In genomic region chr5:65927497-65928340, GRCh38 we compare ENCODE assay signal across 8 cellular contexts. TPM values are rescaled to one million over a fixed set of nuclear protein-coding genes. Genes with fewer than 3 reads are reported as not detected.
DNase-seq lines count a peak whose midpoint lies in the region; ATAC-seq, FAIRE-seq and TF ChIP-seq lines count a peak whose summit lies in the region.

No MANE protein-coding gene starts in this region.

- no peak for TF ChIP-seq POLR2A in Peyer's patch (IDR thresholded peaks at IDR 0.05)

- WGBS in H9 (ENCODE audit: extremely low coverage, insufficient read length, low lambda C conversion rate), result no CpG with 5 or more reads among the region's 13 CpGs
- WGBS in mammary epithelial cell (ENCODE audit: low coverage, missing lambda C conversion rate), result 2% methylated on average over 13 of the region's 13 CpGs

- H3K9ac ChIP-seq in H9 (ENCODE audit: extremely low read depth, insufficient read length, low read length), result peak overlapping the region; percentile 97
- peak overlapping the region; percentile 98 for H3K9ac ChIP-seq in mammary epithelial cell (ENCODE audit: insufficient read depth, low read length)

- H2AK5ac ChIP-seq in H9 (ENCODE audit: insufficient read length, low read length), result no peak overlapping the region

- peak overlapping the region; percentile 75 to 99 (median 95) for H3K4me3 ChIP-seq in Peyer's patch
- peak overlapping the region; percentile 85 to 97 (median 86) for H3K4me3 ChIP-seq in mammary epithelial cell (replicated peaks in 1 of 3; ENCODE audit: insufficient read depth in 1 of 3, low read depth in 2 of 3, low read length in 3 of 3)

- no peak overlapping the region for H2BK20ac ChIP-seq in H9 (ENCODE audit: low read depth, low read length, poor library complexity, severe bottlenecking)

- peak overlapping the region; percentile 85 to 92 for H3K4me3 Mint-ChIP-seq in H9
- H3K4me3 Mint-ChIP-seq in stimulated activated naive CD8-positive, alpha-beta T cell treated with anti-CD3 and anti-CD28 coated beads, Interleukin-15, amount 100 ng/mL, for 72 hours, result peak overlapping the region; percentile 91 to 95

- H4K8ac ChIP-seq in H9 (replicated peaks; ENCODE audit: insufficient read length, low read depth, low read length), result no peak overlapping the region

- H3K18ac ChIP-seq in H9 (ENCODE audit: insufficient read length, low read depth, low read length), result no peak overlapping the region

- no peak for DNase-seq in H9
- DNase-seq in Peyer's patch, result peak in 1 of 3 donors; percentile 45
- DNase-seq in mammary epithelial cell, result peak; percentile 59
- peak; percentile 83 for DNase-seq in left kidney (ENCODE audit: low read depth, low spot score)
- DNase-seq in stimulated activated naive CD8-positive, alpha-beta T cell treated with anti-CD3 and anti-CD28 coated beads, Interleukin-15, amount 100 ng/mL, for 72 hours, result peak; percentile 11 to 26
- no peak for DNase-seq in NCI-H2107 treated with DMSO at 0.1 percent for 48 hours (lab: John Stamatoyannopoulos, UW; ENCODE audit: unreplicated experiment)

- H2BK15ac ChIP-seq in H9 (ENCODE audit: low read depth, low read length), result no peak overlapping the region

- ATAC-seq in stimulated activated naive CD8-positive, alpha-beta T cell treated with anti-CD3 and anti-CD28 coated beads, Interleukin-15, amount 100 ng/mL, for 72 hours, result peak; percentile 27
- ATAC-seq in HG03045 (IDR thresholded peaks at IDR 0.05; ENCODE audit: unreplicated experiment), result no peak

- no TSS peak for BruUV-seq in mammary epithelial cell (replicated peaks; lab: Mats Ljungman, UMichigan)

- H3K4ac ChIP-seq in H9 (ENCODE audit: low read depth, low read length), result no peak overlapping the region

- no peak overlapping the region for H4K5ac ChIP-seq in H9 (ENCODE audit: insufficient read length, low read depth, low read length)

- no peak overlapping the region for H2BK5ac ChIP-seq in H9 (ENCODE audit: insufficient read length, low read length)

- H3K27me3 ChIP-seq in H9 (ENCODE audit: insufficient read depth, low read length), result peaks cover 2% of the 10 kb centered on the region; the same call in 1 of the 2 replicates
- no peaks in the 10 kb centered on the region for H3K27me3 ChIP-seq in Peyer's patch
- H3K27me3 ChIP-seq in mammary epithelial cell (ENCODE audit: insufficient read depth, low read length), result no peaks in the 10 kb centered on the region

- H3K27ac ChIP-seq in H9 (ENCODE audit: insufficient read length, low read depth, low read length) (no peak overlapping the region), Peyer's patch (peak overlapping the region; percentile 96 to 100 (median 98)), mammary epithelial cell (ENCODE audit: insufficient read depth, low read depth, low read length) (peak overlapping the region; percentile 94)

- H3K14ac ChIP-seq in H9 (ENCODE audit: insufficient read depth, low read length), result no peak overlapping the region

- H3K23ac ChIP-seq in H9 (ENCODE audit: insufficient read length, low read depth, low read length), result no peak overlapping the region

- in situ Hi-C loops in mammary epithelial cell (cut with MboI; ENCODE audit: low sequenced_read_pairs in 2 of 2), result no loop called here

- no peaks in the 10 kb centered on the region for H3K9me3 Mint-ChIP-seq in H9
- no peaks in the 10 kb centered on the region for H3K9me3 Mint-ChIP-seq in stimulated activated naive CD8-positive, alpha-beta T cell treated with anti-CD3 and anti-CD28 coated beads, Interleukin-15, amount 100 ng/mL, for 72 hours

- H3K79me1 ChIP-seq in H9 (ENCODE audit: insufficient read depth, low read depth, low read length, poor library complexity, severe bottlenecking), result no peaks in the 10 kb centered on the region

- FAIRE-seq in G401.6 (lab: Jason Lieb, UNC), result peak; percentile 90

- intact Hi-C loops in mammary epithelial cell (cut with micrococcal nuclease), result loop anchor here (1.0 to 5.0 kb wide), 7 partner anchors 40 to 217 kb away; partner anchors contain the start of genes NLN, SGTB and SREK1

- H3K4me1 Mint-ChIP-seq in H9, result peaks cover 27 to 33% of the 10 kb centered on the region in 2 experiments
- H3K4me1 Mint-ChIP-seq in stimulated activated naive CD8-positive, alpha-beta T cell treated with anti-CD3 and anti-CD28 coated beads, Interleukin-15, amount 100 ng/mL, for 72 hours, result peaks cover 45% of the 10 kb centered on the region

- TF ChIP-seq CTCF in H9 (conservative IDR thresholded peaks at IDR 0.05), result no peak
- no peak for TF ChIP-seq CTCF in Peyer's patch (IDR thresholded peaks at IDR 0.05)
- TF ChIP-seq CTCF in mammary epithelial cell (conservative IDR thresholded peaks at IDR 0.05 in 1 of 2, IDR thresholded peaks at IDR 0.05 in 1 of 2; ENCODE audit: extremely low read depth in 1 of 2, insufficient read depth in 1 of 2, low read depth in 1 of 2, low read length in 2 of 2), result no peak

- peak overlapping the region in 2 of 3 experiments; percentile 24 to 92; a peak in 4 of 7 replicates for H3K27ac Mint-ChIP-seq in H9
- H3K27ac Mint-ChIP-seq in stimulated activated naive CD8-positive, alpha-beta T cell treated with anti-CD3 and anti-CD28 coated beads, Interleukin-15, amount 100 ng/mL, for 72 hours, result peak overlapping the region; percentile 94 to 97

- H3K79me2 ChIP-seq in H9 (ENCODE audit: insufficient read depth, low read length) (peaks cover 19% of the 10 kb centered on the region; the same call in 1 of the 2 replicates), mammary epithelial cell (ENCODE audit: insufficient read depth, low read length) (peaks cover 70% of the 10 kb centered on the region)

- H3K36me3 ChIP-seq in Peyer's patch (no peaks in the 10 kb centered on the region), mammary epithelial cell (ENCODE audit: insufficient read depth, low read length) (no peaks in the 10 kb centered on the region)

- H3K36me3 Mint-ChIP-seq in H9 (ENCODE audit: insufficient read depth in 1 of 3, low read depth in 3 of 3), result peaks cover 3 to 13% (median 6%) of the 10 kb centered on the region in 3 experiments; a peak in 6 of 7 replicates

- peak overlapping the region; percentile 92 for H3K4me2 ChIP-seq in H9 (ENCODE audit: insufficient read depth, insufficient read length, low read length)
- H3K4me2 ChIP-seq in mammary epithelial cell (ENCODE audit: insufficient read depth, low read depth, low read length), result peak overlapping the region; percentile 94

- no peak overlapping the region for H2BK120ac ChIP-seq in H9 (ENCODE audit: low read depth, low read length, poor library complexity, severe bottlenecking)

- H3K9me3 ChIP-seq in H9 (ENCODE audit: control insufficient read depth, low read depth, low read length) (no peaks in the 10 kb centered on the region), Peyer's patch (no peaks in the 10 kb centered on the region), mammary epithelial cell (replicated peaks; ENCODE audit: insufficient read depth, low read length) (no peaks in the 10 kb centered on the region)

- no peak overlapping the region for H3K56ac ChIP-seq in H9 (ENCODE audit: insufficient read length, low read depth, low read length)

- peaks cover 2% of the 10 kb centered on the region; the same call in 1 of the 2 replicates for H3K4me1 ChIP-seq in H9 (ENCODE audit: insufficient read depth, low read length)
- H3K4me1 ChIP-seq in Peyer's patch, result peaks cover 0 to 15% (median 6%) of the 10 kb centered on the region in 4 donors
- peaks cover 4% of the 10 kb centered on the region for H3K4me1 ChIP-seq in mammary epithelial cell (ENCODE audit: insufficient read depth, low read length)

- peaks cover 9% of the 10 kb centered on the region for H3K23me2 ChIP-seq in H9 (ENCODE audit: insufficient read length, low read depth, low read length, poor library complexity, severe bottlenecking)

- H2AFZ ChIP-seq in H9 (ENCODE audit: low read length), result no peak overlapping the region
- H2AFZ ChIP-seq in mammary epithelial cell (ENCODE audit: low read depth, low read length), result peak overlapping the region; percentile 7

- CTCF ChIA-PET in mammary epithelial cell (lab: Charles Lee; ENCODE audit: low non-redundant PET), result no interaction called here

- dilution Hi-C loops in mammary epithelial cell (cut with HindIII; ENCODE audit: low sequenced_read_pairs), result no loop called here

- peaks cover 15% of the 10 kb centered on the region for H3K27me3 Mint-ChIP-seq in H9 (ENCODE audit: low read depth)
- H3K27me3 Mint-ChIP-seq in stimulated activated naive CD8-positive, alpha-beta T cell treated with anti-CD3 and anti-CD28 coated beads, Interleukin-15, amount 100 ng/mL, for 72 hours, result no peaks in the 10 kb centered on the region

- no peak overlapping the region for H4K91ac ChIP-seq in H9 (ENCODE audit: insufficient read length, low read depth, low read length)

- H3T11ph ChIP-seq in H9 (ENCODE audit: low read length), result no peak overlapping the region

- H4K20me1 ChIP-seq in H9 (ENCODE audit: control insufficient read depth, insufficient read depth, insufficient read length) (no peaks in the 10 kb centered on the region), mammary epithelial cell (ENCODE audit: insufficient read depth, low read length) (no peaks in the 10 kb centered on the region)

- H2BK12ac ChIP-seq in H9 (ENCODE audit: insufficient read length, low read depth, low read length), result no peak overlapping the region

RNA-seq across cellular contexts. Expression of gene ERBIN, which starts 1.3 kb away (rescaled TPM):
- total RNA-seq in H9 (2021), result 38.9 and 42.9 TPM in 2 replicates
- total RNA-seq in Peyer's patch, result 100 to 1,000 TPM; 116 to 218 (median 152) TPM
- 100 to 1,000 TPM in 1 of 2 donors, 10 to 100 TPM in 1; 65.8 to 102 TPM for total RNA-seq in mammary epithelial cell
- 18.1 TPM for polyA plus RNA-seq in mammary epithelial cell
- polyA minus RNA-seq in mammary epithelial cell, result 46.1 TPM

Comparison
In these comparisons a context has a peak if more than half of its experiments do, and no peak if none do; other contexts are left out.
1. DNase-seq: peak in mammary epithelial cell (single experiment), left kidney (single experiment) and stimulated activated naive CD8-positive, alpha-beta T cell treated with anti-CD3 and anti-CD28 coated beads, Interleukin-15, amount 100 ng/mL, for 72 hours (2 of 2); none in H9 (single experiment) and NCI-H2107 treated with DMSO at 0.1 percent for 48 hours (single experiment).